Comparison of ENCODE assay signal across 14 cellular contexts in genomic region chr2:40642261-40642660, GRCh38.
DNase-seq lines count a peak whose midpoint lies in the region; ATAC-seq and TF ChIP-seq lines count a peak whose summit lies in the region.
"Had no signal": no experiment of that assay in that cellular context is flagged by ENCODE, and none has a peak within 500 bp of the region (broad histone marks: within the 10 kb centered on the region; RNA-seq: fewer than 3 reads in every experiment).

No MANE protein-coding gene starts in this region.

- peak; percentile 50 for DNase-seq in AG10803 (ENCODE audit: low read depth)
- DNase-seq in HFF-Myc (ENCODE audit: extremely low read depth, low read depth), result peak; percentile 26
- DNase-seq in SK-MEL-5 (ENCODE audit: low read depth, low spot score), result peak; percentile 67
- peak; percentile 24 for DNase-seq in fibroblast of mammary gland (ENCODE audit: low read depth)
- DNase-seq in GM13977 (ENCODE audit: low spot score), result no peak
- DNase-seq in left ventricle myocardium superior, result no peak
- no peak for DNase-seq in activated CD4-positive, alpha-beta T cell treated with anti-CD3 and anti-CD28 coated beads, Interleukin-2, amount 50 U/mL, for 48 hours
- DNase-seq: CD4-positive, alpha-beta memory T cell; HFFc6; NCI-H187 treated with DMSO at 0.1 percent for 48 hours; NCI-H2171 treated with DMSO at 0.1 percent for 48 hours had no signal

- H3K4me3 ChIP-seq in AG10803 (ENCODE audit: low read length) (no peak overlapping the region), HFF-Myc (replicated peaks; ENCODE audit: low read depth, low read length) (no peak overlapping the region), fibroblast of mammary gland (ENCODE audit: control insufficient read depth, low read depth, low read length) (no peak overlapping the region)

- no peak for TF ChIP-seq CTCF in AG10803 (conservative IDR thresholded peaks at IDR 0.05; ENCODE audit: low read length)
- TF ChIP-seq CTCF in HFF-Myc (IDR thresholded peaks at IDR 0.05; ENCODE audit: low read depth, low read length, missing control alignments), result no peak
- TF ChIP-seq CTCF in fibroblast of mammary gland (conservative IDR thresholded peaks at IDR 0.05; ENCODE audit: control insufficient read depth, insufficient read depth, low read depth, low read length), result no peak
- TF ChIP-seq CTCF in GM13977 (IDR thresholded peaks at IDR 0.05; ENCODE audit: extremely low read depth, insufficient read depth, missing control alignments), result no peak

- intact Hi-C loops in left ventricle myocardium superior (cut with micrococcal nuclease), result no loop called here

- in situ Hi-C loops in SK-MEL-5 (cut with HindIII; ENCODE audit: low pct_unique_long_range_greater_than_20kb, low sequenced_read_pairs) (no loop called here), GM13977 (cut with MboI; ENCODE audit: low pct_unique_long_range_greater_than_20kb, low sequenced_read_pairs, unreplicated experiment) (no loop called here)

- ATAC-seq in left ventricle myocardium superior, result no peak
- ATAC-seq in GM18511 (IDR thresholded peaks at IDR 0.05; ENCODE audit: unreplicated experiment), result no peak
- ATAC-seq: Panc1, Right ventricle myocardium inferior had no signal

Comparison
In these comparisons a context has a peak if more than half of its experiments do, and no peak if none do; other contexts are left out.
1. DNase-seq: peak in AG10803 (single experiment), HFF-Myc (single experiment), SK-MEL-5 (single experiment) and fibroblast of mammary gland (single experiment); none in GM13977 (single experiment), left ventricle myocardium superior (single experiment) and activated CD4-positive, alpha-beta T cell treated with anti-CD3 and anti-CD28 coated beads, Interleukin-2, amount 50 U/mL, for 48 hours (0 of 2).